In genomic region chr9:37120840-37121335, GRCh38 we compare ENCODE assay signal across 8 cellular contexts. TPM values are rescaled to one million over a fixed set of nuclear protein-coding genes. Genes with fewer than 3 reads are reported as not detected.
DNase-seq lines count a peak whose midpoint lies in the region; ATAC-seq lines count a peak whose summit lies in the region.
"Not testable (repeated sequence)": the region's sequence is repeated elsewhere in the genome, so short reads cannot be mapped to it uniquely, and the experiment has no call there.

No MANE protein-coding gene starts in this region.

- H3K27ac Mint-ChIP-seq in activated CD4-positive, alpha-beta T cell treated with anti-CD3 and anti-CD28 coated beads, Interleukin-2, amount 10 ng/mL, durations not matched to agents 24 days and 14 days = peak overlapping the region; percentile 98

- peak overlapping the region; percentile 87 to 95 for H3K9ac ChIP-seq in duodenal mucosa (ENCODE audit: low read depth in 1 of 2, low read length in 2 of 2)

- H3K9me3 ChIP-seq in duodenal mucosa (ENCODE audit: control insufficient read depth in 1 of 2, low read length in 2 of 2) = not testable (repeated sequence)

- peaks cover 20% of the 10 kb centered on the region for H3K4me1 Mint-ChIP-seq in activated CD4-positive, alpha-beta T cell treated with anti-CD3 and anti-CD28 coated beads, Interleukin-2, amount 10 ng/mL, durations not matched to agents 24 days and 14 days

- H3K36me3 Mint-ChIP-seq in activated CD4-positive, alpha-beta T cell treated with anti-CD3 and anti-CD28 coated beads, Interleukin-2, amount 10 ng/mL, durations not matched to agents 24 days and 14 days (ENCODE audit: low read depth) = peaks cover 24% of the 10 kb centered on the region

- in situ Hi-C loops in ACHN (cut with HindIII; ENCODE audit: low pct_ligation_motif_present, low pct_unique_long_range_greater_than_20kb, low sequenced_read_pairs) = not testable (repeated sequence)

- not testable (repeated sequence) for H3K9me3 Mint-ChIP-seq in activated CD4-positive, alpha-beta T cell treated with anti-CD3 and anti-CD28 coated beads, Interleukin-2, amount 10 ng/mL, durations not matched to agents 24 days and 14 days

- intact Hi-C loops in activated CD4-positive, alpha-beta T cell treated with anti-CD3 and anti-CD28 coated beads, Interleukin-2, amount 10 ng/mL, durations not matched to agents 24 days and 14 days (cut with micrococcal nuclease) = loop anchor here (1.0 to 5.0 kb wide), 6 partner anchors 42 to 471 kb away; partner anchors contain the start of genes TOMM5 and ZBTB5
- intact Hi-C loops in sciatic nerve (cut with DNase I) = not testable (repeated sequence)

- H3K27ac ChIP-seq in duodenal mucosa (ENCODE audit: low read depth, low read length) (peak overlapping the region; percentile 95), layer of hippocampus (ENCODE audit: low read depth, low read length) (peak overlapping the region; percentile 87)

- H3K27me3 ChIP-seq in duodenal mucosa (ENCODE audit: control insufficient read depth in 1 of 2, insufficient read depth in 2 of 2, low read length in 2 of 2); layer of hippocampus (ENCODE audit: control insufficient read depth, insufficient read depth, low read length): not testable (repeated sequence)

- DNase-seq in ACHN (peak; percentile 35), LHCN-M2 (ENCODE audit: low read depth) (peak; percentile 39)
- DNase-seq in activated CD4-positive, alpha-beta T cell treated with anti-CD3 and anti-CD28 coated beads, Interleukin-2, amount 10 ng/mL, durations not matched to agents 24 days and 14 days; sciatic nerve (ENCODE audit: low spot score): not testable (repeated sequence)

- H3K4me3 Mint-ChIP-seq in activated CD4-positive, alpha-beta T cell treated with anti-CD3 and anti-CD28 coated beads, Interleukin-2, amount 10 ng/mL, durations not matched to agents 24 days and 14 days = peak overlapping the region; percentile 92

- ATAC-seq in GM19023 (IDR thresholded peaks at IDR 0.05; ENCODE audit: unreplicated experiment) (peak; percentile 22), HG02798 (IDR thresholded peaks at IDR 0.05; ENCODE audit: poor library complexity, unreplicated experiment) (peak; percentile 12), sciatic nerve (peak; percentile 23)

- H3K36me3 ChIP-seq in duodenal mucosa (ENCODE audit: control insufficient read depth in 1 of 2, insufficient read depth in 2 of 2, low read length in 2 of 2) = not testable (repeated sequence)

- H3K27me3 Mint-ChIP-seq in activated CD4-positive, alpha-beta T cell treated with anti-CD3 and anti-CD28 coated beads, Interleukin-2, amount 10 ng/mL, durations not matched to agents 24 days and 14 days = not testable (repeated sequence)

- peak overlapping the region; percentile 86 to 95 for H3K4me3 ChIP-seq in duodenal mucosa (ENCODE audit: low read depth in 1 of 2, low read length in 2 of 2)

- not testable (repeated sequence) for H3K4me1 ChIP-seq in duodenal mucosa (ENCODE audit: control insufficient read depth in 1 of 2, insufficient read depth in 2 of 2, low read length in 2 of 2)

RNA-seq across cellular contexts. Expression of gene ZCCHC7, which starts 0.5 kb away (rescaled TPM):
- total RNA-seq in LHCN-M2 (2014; rRNA removed) = 10.2 and 10.3 TPM in 2 replicates
- 5.2 TPM for polyA plus RNA-seq in LHCN-M2 (2012)
- 24.2 and 25.3 TPM in 2 replicates for total RNA-seq in activated CD4-positive, alpha-beta T cell treated with anti-CD3 and anti-CD28 coated beads, Interleukin-2, amount 10 ng/mL, durations not matched to agents 24 days and 14 days
- total RNA-seq in sciatic nerve = 34.2 TPM
